Comparison of ENCODE assay signal across 19 cellular contexts in genomic region chr7:1964556-1964912, GRCh38.
DNase-seq lines count a peak whose midpoint lies in the region; ATAC-seq and TF ChIP-seq lines count a peak whose summit lies in the region.
"Had no signal": no experiment of that assay in that cellular context is flagged by ENCODE, and none has a peak within 500 bp of the region (broad histone marks: within the 10 kb centered on the region; RNA-seq: fewer than 3 reads in every experiment).

No MANE protein-coding gene starts in this region.

- H3K56ac ChIP-seq in H9 (ENCODE audit: insufficient read length, low read depth, low read length): no peak overlapping the region

- H3K79me1 ChIP-seq in H9 (ENCODE audit: insufficient read depth, low read depth, low read length, poor library complexity, severe bottlenecking): no peaks in the 10 kb centered on the region

- H3K9me3 Mint-ChIP-seq in activated naive CD4-positive, alpha-beta T cell treated with anti-CD3 and anti-CD28 coated beads, Interleukin-2, amount 50 U/mL, for 24 hours: no peaks in the 10 kb centered on the region
- peaks cover 29 to 33% of the 10 kb centered on the region in 2 donors for H3K9me3 Mint-ChIP-seq in activated naive CD4-positive, alpha-beta T cell treated with anti-CD3 and anti-CD28 coated beads, Interleukin-2, amount 50 U/mL, for 72 hours
- peaks cover 0 to 2% of the 10 kb centered on the region in 2 experiments; a peak in 1 of 5 replicates for H3K9me3 Mint-ChIP-seq in H9
- H3K9me3 Mint-ChIP-seq in endothelial cell (ENCODE audit: unreplicated experiment): no peaks in the 10 kb centered on the region
- peaks cover 7 to 12% of the 10 kb centered on the region in 2 donors for H3K9me3 Mint-ChIP-seq in stimulated activated naive B cell treated with anti-CD40 and anti-IgM and Interleukin-4, amounts not matched to agents 10 μg/mL and 1 μg/mL and 100 μg/mL, for 72 hours

- H4K20me1 ChIP-seq in H9 (ENCODE audit: control insufficient read depth, insufficient read depth, insufficient read length): no peaks in the 10 kb centered on the region

- no peak overlapping the region for H2BK5ac ChIP-seq in H9 (ENCODE audit: insufficient read length, low read length)

- WGBS in H9 (ENCODE audit: extremely low coverage, insufficient read length, low lambda C conversion rate): no CpG with 5 or more reads among the region's 11 CpGs

- no peak overlapping the region for H3K4me3 Mint-ChIP-seq in activated naive CD4-positive, alpha-beta T cell treated with anti-CD3 and anti-CD28 coated beads, Interleukin-2, amount 50 U/mL, for 24 hours
- H3K4me3 Mint-ChIP-seq in H9 (no peak overlapping the region), endothelial cell (ENCODE audit: unreplicated experiment) (no peak overlapping the region)
- H3K4me3 Mint-ChIP-seq in stimulated activated naive B cell treated with anti-CD40 and anti-IgM and Interleukin-4, amounts not matched to agents 10 μg/mL and 1 μg/mL and 100 μg/mL, for 72 hours: no peak overlapping the region
- H3K4me3 Mint-ChIP-seq: B cell; CD4-positive, CD25-positive, alpha-beta regulatory T cell; CD8-positive, alpha-beta T cell had no signal

- no peaks in the 10 kb centered on the region for H3K9me3 ChIP-seq in H9 (ENCODE audit: control insufficient read depth, low read depth, low read length)
- H3K9me3 ChIP-seq: Caco-2 had no signal

- no peak overlapping the region for H2BK120ac ChIP-seq in H9 (ENCODE audit: low read depth, low read length, poor library complexity, severe bottlenecking)

- H3K36me3 Mint-ChIP-seq in activated naive CD4-positive, alpha-beta T cell treated with anti-CD3 and anti-CD28 coated beads, Interleukin-2, amount 50 U/mL, for 24 hours: peaks cover 27% of the 10 kb centered on the region
- peaks cover 52 to 73% of the 10 kb centered on the region in 2 donors for H3K36me3 Mint-ChIP-seq in activated naive CD4-positive, alpha-beta T cell treated with anti-CD3 and anti-CD28 coated beads, Interleukin-2, amount 50 U/mL, for 72 hours
- H3K36me3 Mint-ChIP-seq in H9 (ENCODE audit: insufficient read depth in 1 of 3, low read depth in 3 of 3) (peaks cover 14 to 29% (median 25%) of the 10 kb centered on the region in 3 experiments), endothelial cell (ENCODE audit: low read depth, unreplicated experiment) (peaks cover 28% of the 10 kb centered on the region)
- H3K36me3 Mint-ChIP-seq in stimulated activated naive B cell treated with anti-CD40 and anti-IgM and Interleukin-4, amounts not matched to agents 10 μg/mL and 1 μg/mL and 100 μg/mL, for 72 hours: peaks cover 59 to 84% of the 10 kb centered on the region in 2 donors

- no peak overlapping the region for H3K4ac ChIP-seq in H9 (ENCODE audit: low read depth, low read length)

- H3K27ac Mint-ChIP-seq in activated naive CD4-positive, alpha-beta T cell treated with anti-CD3 and anti-CD28 coated beads, Interleukin-2, amount 50 U/mL, for 24 hours: peak overlapping the region; percentile 41
- H3K27ac Mint-ChIP-seq in activated naive CD4-positive, alpha-beta T cell treated with anti-CD3 and anti-CD28 coated beads, Interleukin-2, amount 50 U/mL, for 72 hours: no peak overlapping the region
- H3K27ac Mint-ChIP-seq in H9: peak overlapping the region; percentile 49 to 88 (median 60); a peak in 4 of 7 replicates
- H3K27ac Mint-ChIP-seq in endothelial cell (ENCODE audit: unreplicated experiment): peak overlapping the region; percentile 57
- H3K27ac Mint-ChIP-seq in stimulated activated naive B cell treated with anti-CD40 and anti-IgM and Interleukin-4, amounts not matched to agents 10 μg/mL and 1 μg/mL and 100 μg/mL, for 72 hours: peak overlapping the region; percentile 56
- H3K27ac Mint-ChIP-seq: B cell; CD8-positive, alpha-beta T cell had no signal

- TF ChIP-seq CTCF in H9 (conservative IDR thresholded peaks at IDR 0.05): no peak
- TF ChIP-seq CTCF in endothelial cell (IDR thresholded peaks at IDR 0.05; ENCODE audit: unreplicated experiment): no peak

- H2BK15ac ChIP-seq in H9 (ENCODE audit: low read depth, low read length): no peak overlapping the region

- no peak overlapping the region for H3K4me2 ChIP-seq in H9 (ENCODE audit: insufficient read depth, insufficient read length, low read length)
- H3K4me2 ChIP-seq: BLaER1 had no signal

- H3K27me3 Mint-ChIP-seq in activated naive CD4-positive, alpha-beta T cell treated with anti-CD3 and anti-CD28 coated beads, Interleukin-2, amount 50 U/mL, for 24 hours: no peaks in the 10 kb centered on the region
- no peaks in the 10 kb centered on the region for H3K27me3 Mint-ChIP-seq in H9 (ENCODE audit: low read depth)
- H3K27me3 Mint-ChIP-seq in endothelial cell (ENCODE audit: unreplicated experiment): peaks cover 6% of the 10 kb centered on the region
- H3K27me3 Mint-ChIP-seq in stimulated activated naive B cell treated with anti-CD40 and anti-IgM and Interleukin-4, amounts not matched to agents 10 μg/mL and 1 μg/mL and 100 μg/mL, for 72 hours: no peaks in the 10 kb centered on the region
- H3K27me3 Mint-ChIP-seq: B cell; CD4-positive, CD25-positive, alpha-beta regulatory T cell had no signal

- H4K5ac ChIP-seq in H9 (ENCODE audit: insufficient read length, low read depth, low read length): no peak overlapping the region

- H2AFZ ChIP-seq in H9 (ENCODE audit: low read length): no peak overlapping the region
- H2AFZ ChIP-seq: GM23248 had no signal

- H3K23ac ChIP-seq in H9 (ENCODE audit: insufficient read length, low read depth, low read length): no peak overlapping the region

- H3K27me3 ChIP-seq in H9 (ENCODE audit: insufficient read depth, low read length): no peaks in the 10 kb centered on the region
- H3K27me3 ChIP-seq: BLaER1 had no signal

- H2BK12ac ChIP-seq in H9 (ENCODE audit: insufficient read length, low read depth, low read length): no peak overlapping the region

- H2AK5ac ChIP-seq in H9 (ENCODE audit: insufficient read length, low read length): no peak overlapping the region

- ATAC-seq in activated naive CD4-positive, alpha-beta T cell treated with anti-CD3 and anti-CD28 coated beads, Interleukin-2, amount 50 U/mL, for 72 hours: no peak
- ATAC-seq in stimulated activated naive B cell treated with anti-CD40 and anti-IgM and Interleukin-4, amounts not matched to agents 10 μg/mL and 1 μg/mL and 100 μg/mL, for 72 hours (replicated peaks): no peak
- no peak for ATAC-seq in GM18517 (IDR thresholded peaks at IDR 0.05; ENCODE audit: unreplicated experiment)
- ATAC-seq: CD8-positive, alpha-beta T cell; HCT116 had no signal

- H4K91ac ChIP-seq in H9 (ENCODE audit: insufficient read length, low read depth, low read length): no peak overlapping the region

- no peaks in the 10 kb centered on the region for H3K23me2 ChIP-seq in H9 (ENCODE audit: insufficient read length, low read depth, low read length, poor library complexity, severe bottlenecking)

- H4K8ac ChIP-seq in H9 (replicated peaks; ENCODE audit: insufficient read length, low read depth, low read length): no peak overlapping the region

- H3K4me1 Mint-ChIP-seq in activated naive CD4-positive, alpha-beta T cell treated with anti-CD3 and anti-CD28 coated beads, Interleukin-2, amount 50 U/mL, for 24 hours: peaks cover 16% of the 10 kb centered on the region
- 0 out of 4 replicates have a peak, but pooled peaks cover 0 to 4% of the 10 kb centered on the region in 2 experiments for H3K4me1 Mint-ChIP-seq in H9
- H3K4me1 Mint-ChIP-seq in endothelial cell (ENCODE audit: unreplicated experiment): peaks cover 7% of the 10 kb centered on the region
- peaks cover 25 to 39% of the 10 kb centered on the region in 2 donors for H3K4me1 Mint-ChIP-seq in stimulated activated naive B cell treated with anti-CD40 and anti-IgM and Interleukin-4, amounts not matched to agents 10 μg/mL and 1 μg/mL and 100 μg/mL, for 72 hours

- H3K9ac ChIP-seq in H9 (ENCODE audit: extremely low read depth, insufficient read length, low read length): no peak overlapping the region
- H3K9ac ChIP-seq: BLaER1, GM23248 had no signal

- H3K14ac ChIP-seq in H9 (ENCODE audit: insufficient read depth, low read length): no peak overlapping the region

- no peak overlapping the region for H3K18ac ChIP-seq in H9 (ENCODE audit: insufficient read length, low read depth, low read length)

- no peak overlapping the region for H2BK20ac ChIP-seq in H9 (ENCODE audit: low read depth, low read length, poor library complexity, severe bottlenecking)

- no peaks in the 10 kb centered on the region for H3K79me2 ChIP-seq in H9 (ENCODE audit: insufficient read depth, low read length)

- H3K4me1 ChIP-seq in H9 (ENCODE audit: insufficient read depth, low read length): no peaks in the 10 kb centered on the region
- H3K4me1 ChIP-seq: Caco-2 had no signal

- DNase-seq in activated naive CD4-positive, alpha-beta T cell treated with anti-CD3 and anti-CD28 coated beads, Interleukin-2, amount 50 U/mL, for 72 hours (ENCODE audit: low spot score in 2 of 2): no peak
- no peak for DNase-seq in H9
- DNase-seq in endothelial cell (ENCODE audit: low spot score): no peak
- DNase-seq in stimulated activated naive B cell treated with anti-CD40 and anti-IgM and Interleukin-4, amounts not matched to agents 10 μg/mL and 1 μg/mL and 100 μg/mL, for 72 hours: no peak
- no peak for DNase-seq in NCI-H146 (lab: John Stamatoyannopoulos, UW)
- DNase-seq: Caco-2; CD4-positive, CD25-positive, alpha-beta regulatory T cell; CD8-positive, alpha-beta T cell; DMS153; DND-41; GM23248; H7 had no signal

- H3K27ac ChIP-seq in H9 (ENCODE audit: insufficient read length, low read depth, low read length): no peak overlapping the region
- H3K27ac ChIP-seq: 22Rv1, BLaER1, C4-2B, GM23248 had no signal

- no peak overlapping the region for H3T11ph ChIP-seq in H9 (ENCODE audit: low read length)

Comparison
In these comparisons a context has a peak if more than half of its experiments do, and no peak if none do; other contexts are left out.
1. H3K27ac Mint-ChIP-seq: peak in activated naive CD4-positive, alpha-beta T cell treated with anti-CD3 and anti-CD28 coated beads, Interleukin-2, amount 50 U/mL, for 24 hours (single experiment), H9 (3 of 3), endothelial cell (single experiment) and stimulated activated naive B cell treated with anti-CD40 and anti-IgM and Interleukin-4, amounts not matched to agents 10 μg/mL and 1 μg/mL and 100 μg/mL, for 72 hours (single experiment); none in activated naive CD4-positive, alpha-beta T cell treated with anti-CD3 and anti-CD28 coated beads, Interleukin-2, amount 50 U/mL, for 72 hours (0 of 2).